ENCODE assay signal across 8 cellular contexts in the genomic region with DNA sequence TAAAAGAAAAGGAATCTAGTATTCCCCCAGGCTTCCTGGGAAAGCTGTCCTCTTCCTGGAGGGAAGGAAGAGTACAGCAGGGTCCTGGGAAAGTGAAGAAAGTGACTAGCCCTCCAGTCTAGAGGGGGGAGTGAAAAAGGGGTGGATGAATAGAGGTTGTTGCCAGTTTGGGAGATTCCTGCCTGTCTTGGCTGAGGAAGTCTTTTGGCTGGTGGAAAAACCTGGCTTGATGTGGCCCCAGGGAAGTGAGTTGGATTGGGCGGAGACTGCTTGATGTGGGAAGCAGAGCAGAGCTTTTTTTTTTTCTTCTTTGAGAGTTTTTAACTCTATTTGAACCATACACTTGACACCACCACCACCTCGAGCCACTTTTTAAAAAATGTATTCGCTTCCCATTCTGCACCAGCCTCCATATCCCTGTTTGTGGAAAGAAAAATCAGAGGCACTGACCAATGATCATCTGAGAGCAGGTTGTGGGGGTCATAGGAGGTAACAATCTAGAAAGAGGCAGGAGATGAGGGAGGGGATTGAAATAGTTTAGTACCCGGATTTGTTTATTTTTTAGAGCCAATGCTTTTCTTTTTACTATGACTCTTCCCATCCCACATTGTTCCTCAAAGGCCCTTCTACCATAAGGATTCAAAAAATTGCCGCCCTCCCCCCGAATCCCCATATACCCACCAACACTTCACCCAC. TPM values are rescaled to one million over a fixed set of nuclear protein-coding genes. Genes with fewer than 3 reads are reported as not detected.
DNase-seq lines count a peak whose midpoint lies in the region; ATAC-seq and TF ChIP-seq lines count a peak whose summit lies in the region.

No MANE protein-coding gene starts in this region.

- H3K4me2 ChIP-seq in mesenchymal stem cell (ENCODE audit: low read length, poor library complexity, severe bottlenecking) = peak overlapping the region; percentile 89

- H3K27me3 ChIP-seq in mesenchymal stem cell (ENCODE audit: control insufficient read depth in 1 of 2, insufficient read depth in 1 of 2, low read length in 2 of 2) (peaks cover 0 to 25% of the 10 kb centered on the region in 2 experiments), thyroid gland (no peaks in the 10 kb centered on the region)

- peaks cover 12% of the 10 kb centered on the region for H3K4me1 ChIP-seq in mesenchymal stem cell (ENCODE audit: control insufficient read depth, insufficient read depth, low read depth, low read length)
- H3K4me1 ChIP-seq in thyroid gland = peaks cover 12 to 16% of the 10 kb centered on the region in 2 donors

- H2AFZ ChIP-seq in mesenchymal stem cell (ENCODE audit: low read depth, low read length) = peak overlapping the region; percentile 93

- intact Hi-C loops in thyroid gland (cut with DNase I) = no loop called here

- TF ChIP-seq CTCF in thyroid gland (IDR thresholded peaks at IDR 0.05) = no peak

- peak overlapping the region; percentile 95 for H4K8ac ChIP-seq in mesenchymal stem cell (ENCODE audit: low read length)

- 7% methylated on average over 2 of the region's 6 CpGs for WGBS in mesenchymal stem cell
- 14 to 16% methylated on average over 6 of the region's 6 CpGs for WGBS in thyroid gland, 2 donors

- H2AK5ac ChIP-seq in mesenchymal stem cell (ENCODE audit: low read length, severe bottlenecking) = peak overlapping the region; percentile 52

- no peak overlapping the region for H2BK5ac ChIP-seq in mesenchymal stem cell (ENCODE audit: low read depth, low read length, poor library complexity, severe bottlenecking)

- H3K79me1 ChIP-seq in mesenchymal stem cell (replicated peaks; ENCODE audit: low read length, poor library complexity, severe bottlenecking) = peaks cover 15% of the 10 kb centered on the region

- H3K4me3 ChIP-seq in mesenchymal stem cell (ENCODE audit: insufficient read depth in 1 of 2, low read depth in 1 of 2, low read length in 2 of 2) = peak overlapping the region; percentile 72 to 81
- H3K4me3 ChIP-seq in thyroid gland (replicated peaks in 1 of 3) = peak overlapping the region; percentile 21 to 88 (median 85)

- ATAC-seq in GM21367 (IDR thresholded peaks at IDR 0.05; ENCODE audit: unreplicated experiment) (no peak), HG03521 (IDR thresholded peaks at IDR 0.05; ENCODE audit: unreplicated experiment) (no peak), GM19463 (IDR thresholded peaks at IDR 0.05; ENCODE audit: unreplicated experiment) (no peak)

- no peaks in the 10 kb centered on the region for H3K9me3 ChIP-seq in mesenchymal stem cell (ENCODE audit: control insufficient read depth, low read length)
- H3K9me3 ChIP-seq in thyroid gland = no peaks in the 10 kb centered on the region

- H3K36me3 ChIP-seq in mesenchymal stem cell (ENCODE audit: control insufficient read depth in 1 of 2, insufficient read depth in 2 of 2, low read depth in 1 of 2, low read length in 2 of 2) = peaks cover 0 to 45% of the 10 kb centered on the region in 2 experiments
- peaks cover 17 to 20% of the 10 kb centered on the region in 2 donors for H3K36me3 ChIP-seq in thyroid gland

- no peak overlapping the region for H2BK12ac ChIP-seq in mesenchymal stem cell (ENCODE audit: low read length in 2 of 2)

- peak overlapping the region; percentile 91 for H3K9ac ChIP-seq in mesenchymal stem cell (ENCODE audit: low read length)

- peak overlapping the region; percentile 79 to 83 for H3K18ac ChIP-seq in mesenchymal stem cell (ENCODE audit: low read depth in 1 of 2, low read length in 2 of 2)

- no peak overlapping the region for H3K14ac ChIP-seq in mesenchymal stem cell (ENCODE audit: low read length in 2 of 2)

- DNase-seq in EH (ENCODE audit: low read depth) (peak; percentile 63), NCI-H2227 treated with DMSO at 0.1 percent for 48 hours (lab: John Stamatoyannopoulos, UW) (peak; percentile 30), dedifferentiated amniotic fluid mesenchymal stem cell (ENCODE audit: extremely low spot score) (peak; percentile 45), mesenchymal stem cell (no peak), thyroid gland (peak; percentile 71 to 75)

- H2BK15ac ChIP-seq in mesenchymal stem cell (ENCODE audit: low read depth, poor library complexity, severe bottlenecking) = peak overlapping the region; percentile 54

- H3K23ac ChIP-seq in mesenchymal stem cell (ENCODE audit: low read length in 2 of 2) = no peak overlapping the region

- TF ChIP-seq POLR2A in thyroid gland (IDR thresholded peaks at IDR 0.05) = no peak

- H3K27ac ChIP-seq in mesenchymal stem cell (ENCODE audit: low read length, poor library complexity, severe bottlenecking) = peak overlapping the region; percentile 16
- peak overlapping the region; percentile 82 to 93 (median 89) for H3K27ac ChIP-seq in thyroid gland

- peak overlapping the region; percentile 66 to 90 for H3K4ac ChIP-seq in mesenchymal stem cell (ENCODE audit: low read depth in 1 of 2, low read length in 2 of 2)

- peak overlapping the region; percentile 83 for H2BK120ac ChIP-seq in mesenchymal stem cell (ENCODE audit: low read depth, low read length)

- no peak overlapping the region for H4K91ac ChIP-seq in mesenchymal stem cell (ENCODE audit: low read length)

RNA-seq across cellular contexts. Expression of gene DTX3, which starts 0.7 kb away (rescaled TPM):
- polyA plus RNA-seq in mesenchymal stem cell (2013, experiment 1 of 2) = 27.2 TPM
- polyA plus RNA-seq in mesenchymal stem cell (2013, experiment 2 of 2) = 26.4 TPM
- 10 to 100 TPM; 29.2 to 42.0 (median 33.9) TPM for total RNA-seq in thyroid gland

RNA-seq across cellular contexts. Expression of gene ARHGEF25, which starts 7.3 kb away (rescaled TPM):
- 6.7 TPM for polyA plus RNA-seq in mesenchymal stem cell (2013, experiment 1 of 2)
- 5.9 TPM for polyA plus RNA-seq in mesenchymal stem cell (2013, experiment 2 of 2)
- 10 to 100 TPM in 1 of 4 donors, 1 to 10 TPM in 3; 3.3 to 25.8 (median 3.9) TPM for total RNA-seq in thyroid gland

RNA-seq across cellular contexts. Expression of gene PIP4K2C, which starts 12.9 kb away (rescaled TPM):
- 15.5 TPM for polyA plus RNA-seq in mesenchymal stem cell (2013, experiment 1 of 2)
- polyA plus RNA-seq in mesenchymal stem cell (2013, experiment 2 of 2) = 15.4 TPM
- total RNA-seq in thyroid gland = 10 to 100 TPM; 29.6 to 82.6 (median 59.2) TPM

RNA-seq across cellular contexts. Expression of gene B4GALNT1, which starts 29.1 kb away (rescaled TPM):
- polyA plus RNA-seq in mesenchymal stem cell (2013, experiment 1 of 2) = 0.77 TPM
- polyA plus RNA-seq in mesenchymal stem cell (2013, experiment 2 of 2) = 0.96 TPM
- total RNA-seq in thyroid gland = 1 to 10 TPM in 3 of 4 donors, under 1 TPM in 1; 0.88 to 7.9 (median 2.2) TPM

RNA-seq across cellular contexts. Expression of gene KIF5A, which starts 54.1 kb away (rescaled TPM):
- polyA plus RNA-seq in mesenchymal stem cell (2013, experiment 1 of 2) = 0.26 TPM
- polyA plus RNA-seq in mesenchymal stem cell (2013, experiment 2 of 2) = 0.22 TPM
- under 1 TPM; 0.34 to 0.67 (median 0.51) TPM for total RNA-seq in thyroid gland
